8 cellular contexts compared by ENCODE assay signal in the genomic region with DNA sequence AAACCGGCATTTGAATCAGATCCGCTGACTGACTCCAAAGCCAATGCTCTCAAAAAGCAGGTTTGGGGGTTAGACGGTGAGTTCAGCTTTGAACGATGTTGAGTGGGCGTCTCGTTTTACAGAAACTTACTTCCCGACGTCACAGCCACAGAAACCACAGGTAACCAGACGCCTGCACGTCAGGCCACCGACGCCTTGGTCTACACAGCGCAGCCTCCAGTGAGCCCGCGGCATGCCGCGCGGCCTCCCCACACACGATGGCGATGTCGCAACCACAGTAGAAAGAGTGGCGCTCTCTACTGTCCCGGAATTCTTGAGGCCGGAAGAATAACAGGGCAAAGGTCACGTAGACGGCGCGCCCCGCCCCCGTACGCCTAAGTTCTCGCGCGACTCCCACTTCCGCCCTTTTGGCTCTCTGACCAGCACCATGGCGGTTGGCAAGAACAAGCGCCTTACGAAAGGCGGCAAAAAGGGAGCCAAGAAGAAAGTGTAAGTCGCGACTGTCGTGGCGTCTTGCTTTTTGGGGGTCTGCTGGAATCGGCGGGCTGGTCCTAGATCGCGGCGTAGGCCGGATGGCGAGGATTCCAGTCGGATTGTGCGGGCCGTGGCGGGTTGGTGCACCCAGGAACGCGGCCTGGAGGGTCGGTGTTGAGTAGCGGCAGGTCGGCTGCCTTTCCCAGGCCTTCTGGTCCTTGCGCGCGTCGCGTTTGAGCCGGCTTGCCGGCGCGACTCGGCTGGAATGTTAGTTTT. TPM values are rescaled to one million over a fixed set of nuclear protein-coding genes. Genes with fewer than 3 reads are reported as not detected.
A peak's percentile ranks its signal among the peaks of the same experiment; 100 is the strongest.
DNase-seq lines count a peak whose midpoint lies in the region; ATAC-seq, FAIRE-seq and TF ChIP-seq lines count a peak whose summit lies in the region.

RPS3A (plus strand) TSS at position 403 of the 750 bp plus-strand sequence; CDS start at position 428, 25 bp downstream.

- intact Hi-C loops in left colon (cut with DNase I, micrococcal nuclease): no loop called here

- peak; percentile 94 for ATAC-seq in HG03442 (IDR thresholded peaks at IDR 0.05; ENCODE audit: unreplicated experiment)
- ATAC-seq in left colon: peak; percentile 89

- DNase-seq in BE2C (peak; percentile 94), NCI-H524 (lab: John Stamatoyannopoulos, UW) (peak; percentile 77 to 87), left colon (peak; percentile 96 to 98)
- peak; percentile 97 to 98 for DNase-seq in activated CD4-positive, alpha-beta T cell treated with anti-CD3 and anti-CD28 coated beads for 4 hours
- peak; percentile 98 for DNase-seq in stimulated activated CD4-positive, alpha-beta T cell treated with anti-CD3 and anti-CD28 coated beads, Interleukin-2, amount 100 ng/mL, for 24 hours

- peaks cover 47% of the 10 kb centered on the region for H3K36me3 ChIP-seq in BE2C

- peak within 1 kb of the TSS; percentile 99 for H3K4me3 ChIP-seq in BE2C (ENCODE audit: low read depth, low read length)

- no peaks in the 10 kb centered on the region for H3K4me1 ChIP-seq in BE2C

- H3K27me3 ChIP-seq in BE2C: no peaks in the 10 kb centered on the region

- peak; percentile 88 for TF ChIP-seq CTCF in BE2C (IDR thresholded peaks at IDR 0.05; ENCODE audit: low read depth, low read length)

- peak; percentile 98 for TF ChIP-seq POLR2A in GM19193 (IDR thresholded peaks at IDR 0.05; ENCODE audit: extremely low read depth, insufficient read depth, insufficient read length)

- FAIRE-seq in colon (lab: Jason Lieb, UNC): peak; percentile 80

- H3K9me3 ChIP-seq in BE2C: no peaks in the 10 kb centered on the region; the same call in 1 of the 2 replicates

RNA-seq across cellular contexts. Expression of gene RPS3A, which starts in this region (rescaled TPM):
- 674 TPM for polyA plus RNA-seq in BE2C (2012; ENCODE audit: insufficient read depth, insufficient read length, low read depth)
- 1,000 to 10,000 TPM; 1,187 to 1,396 TPM for total RNA-seq in left colon

Comparison
In these comparisons a context has a peak if more than half of its experiments do, and no peak if none do; other contexts are left out.
1. Peak in every context shown above with its lines: DNase-seq, ATAC-seq and H3K4me3 ChIP-seq.